22 cellular contexts compared by ENCODE assay signal in genomic region chr6:140438346-140438735, GRCh38.
DNase-seq lines count a peak whose midpoint lies in the region; ATAC-seq, FAIRE-seq and TF ChIP-seq lines count a peak whose summit lies in the region.
"Had no signal": no experiment of that assay in that cellular context is flagged by ENCODE, and none has a peak within 500 bp of the region (broad histone marks: within the 10 kb centered on the region; RNA-seq: fewer than 3 reads in every experiment).

No MANE protein-coding gene starts in this region.

- no TSS peak for BruUV-seq in endothelial cell of umbilical vein (replicated peaks; lab: Mats Ljungman, UMichigan)

- no peak for ATAC-seq in activated naive CD4-positive, alpha-beta T cell treated with anti-CD3 and anti-CD28 coated beads, Interleukin-2, amount 50 U/mL, for 72 hours
- no peak for ATAC-seq in HG03354 (IDR thresholded peaks at IDR 0.05; ENCODE audit: poor library complexity, severe bottlenecking, unreplicated experiment)
- ATAC-seq: left lobe of liver had no signal

- H3K4me3 ChIP-seq in endothelial cell of umbilical vein (replicated peaks in 1 of 3; ENCODE audit: insufficient read depth in 1 of 3, low read depth in 1 of 3, low read length in 3 of 3) (no peak overlapping the region), neural progenitor cell (no peak overlapping the region)
- H3K4me3 ChIP-seq: dorsolateral prefrontal cortex, stomach had no signal

- no peak overlapping the region for H3K27ac ChIP-seq in endothelial cell of umbilical vein (ENCODE audit: insufficient read depth, low read depth, low read length)
- no peak overlapping the region for H3K27ac ChIP-seq in neural progenitor cell
- H3K27ac ChIP-seq: dorsolateral prefrontal cortex, stomach had no signal

- peaks cover 16% of the 10 kb centered on the region for H3K36me3 Mint-ChIP-seq in neural progenitor cell
- H3K36me3 Mint-ChIP-seq in activated naive CD4-positive, alpha-beta T cell treated with anti-CD3 and anti-CD28 coated beads, Interleukin-2, amount 50 U/mL, for 72 hours, result no peaks in the 10 kb centered on the region
- H3K36me3 Mint-ChIP-seq: CD4-positive, CD25-positive, alpha-beta regulatory T cell had no signal

- H4K20me1 ChIP-seq in endothelial cell of umbilical vein (replicated peaks; ENCODE audit: control insufficient read depth, extremely low read depth, insufficient read depth, low read length) (no peaks in the 10 kb centered on the region), neural progenitor cell (ENCODE audit: low read depth) (no peaks in the 10 kb centered on the region)

- no peak for FAIRE-seq in endothelial cell of umbilical vein (lab: Jason Lieb, UNC)
- FAIRE-seq: small intestine had no signal

- H3K9me3 Mint-ChIP-seq in neural progenitor cell, result peaks cover 32% of the 10 kb centered on the region
- H3K9me3 Mint-ChIP-seq in activated naive CD4-positive, alpha-beta T cell treated with anti-CD3 and anti-CD28 coated beads, Interleukin-2, amount 50 U/mL, for 72 hours, result no peaks in the 10 kb centered on the region
- H3K9me3 Mint-ChIP-seq: activated CD4-positive, alpha-beta T cell treated with anti-CD3 and anti-CD28 coated beads, Interleukin-2, amount 10 ng/mL, durations not matched to agents 7 days and 5 days; activated T-helper 2 cell treated with anti-CD3 and anti-CD28 coated beads, Interferon-gamma antibody, Interleukin-2, Interleukin-4, amounts not matched to agents 10 μg/mL and 5 μg/mL and 100 μg/mL, durations not matched to agents 14 hours and 24 hours and 36 hours had no signal

- CTCF ChIA-PET in endothelial cell of umbilical vein (lab: Charles Lee), result interaction anchor here (1.6 kb wide), 1 partner anchor 1069 kb away, joined by 4 read pairs; no protein-coding TSS in a partner anchor

- no peaks in the 10 kb centered on the region for H3K4me1 ChIP-seq in endothelial cell of umbilical vein (ENCODE audit: control insufficient read depth, extremely low read depth, insufficient read depth, low read length)
- H3K4me1 ChIP-seq in neural progenitor cell, result peaks cover 31% of the 10 kb centered on the region
- H3K4me1 ChIP-seq: stomach had no signal

- H3K4me1 Mint-ChIP-seq in neural progenitor cell, result peaks cover 46% of the 10 kb centered on the region
- H3K4me1 Mint-ChIP-seq: activated CD4-positive, alpha-beta T cell treated with anti-CD3 and anti-CD28 coated beads, Interleukin-2, amount 10 ng/mL, durations not matched to agents 7 days and 5 days; CD4-positive, CD25-positive, alpha-beta regulatory T cell had no signal

- TF ChIP-seq CTCF in endothelial cell of umbilical vein (IDR thresholded peaks at IDR 0.05; ENCODE audit: extremely low read depth in 1 of 2, insufficient read depth in 1 of 2, low read depth in 1 of 2, low read length in 2 of 2), result no peak
- no peak for TF ChIP-seq CTCF in neural progenitor cell (IDR thresholded peaks at IDR 0.05)

- H3K27me3 Mint-ChIP-seq in neural progenitor cell (ENCODE audit: insufficient read depth, low read depth), result no peaks in the 10 kb centered on the region
- H3K27me3 Mint-ChIP-seq: activated CD4-positive, alpha-beta T cell treated with anti-CD3 and anti-CD28 coated beads, Interleukin-2, amount 10 ng/mL, durations not matched to agents 7 days and 5 days; CD4-positive, CD25-positive, alpha-beta regulatory T cell had no signal

- TF ChIP-seq POLR2A in endothelial cell of umbilical vein (IDR thresholded peaks at IDR 0.05; ENCODE audit: low read depth, low read length), result no peak

- dilution Hi-C loops in endothelial cell of umbilical vein (cut with MboI; ENCODE audit: extremely low pct_ligation_motif_present, low sequenced_read_pairs), result no loop called here

- no peaks in the 10 kb centered on the region for H3K27me3 ChIP-seq in endothelial cell of umbilical vein (ENCODE audit: control insufficient read depth in 2 of 2, insufficient read depth in 2 of 2, low read length in 2 of 2)
- H3K27me3 ChIP-seq in neural progenitor cell, result no peaks in the 10 kb centered on the region
- H3K27me3 ChIP-seq: dorsolateral prefrontal cortex, stomach had no signal

- intact Hi-C loops in endothelial cell of umbilical vein (cut with micrococcal nuclease), result no loop called here

- no peaks in the 10 kb centered on the region for H3K9me1 ChIP-seq in endothelial cell of umbilical vein (replicated peaks; ENCODE audit: control insufficient read depth, extremely low read depth, insufficient read depth, low read length)

- DNase-seq in EH (ENCODE audit: low read depth), result peak; percentile 58
- peak; percentile 75 for DNase-seq in M059J (ENCODE audit: low read depth)
- no peak for DNase-seq in endothelial cell of umbilical vein (ENCODE audit: low read depth, low spot score)
- DNase-seq in neural progenitor cell (ENCODE audit: low spot score), result no peak
- no peak for DNase-seq in SIG-M5 (lab: John Stamatoyannopoulos, UW)
- DNase-seq in NCI-H146 treated with DMSO at 0.1 percent for 48 hours (lab: John Stamatoyannopoulos, UW; ENCODE audit: unreplicated experiment), result no peak
- no peak for DNase-seq in activated naive CD4-positive, alpha-beta T cell treated with anti-CD3 and anti-CD28 coated beads, Interleukin-2, amount 50 U/mL, for 72 hours (ENCODE audit: low spot score in 2 of 2)
- DNase-seq: ACHN; activated CD4-positive, alpha-beta T cell treated with anti-CD3 and anti-CD28 coated beads, Interleukin-2, amount 10 ng/mL, durations not matched to agents 7 days and 5 days; CD4-positive, CD25-positive, alpha-beta regulatory T cell; DMS153; dorsolateral prefrontal cortex; NCI-H2029; NCI-H446 treated with DMSO at 0.1 percent for 48 hours; occipital lobe; RPMI8226; small intestine; stimulated activated CD4-positive, alpha-beta T cell treated with anti-CD3 and anti-CD28 coated beads, Interleukin-4, amount 100 ng/mL, for 24 hours; stomach had no signal

- peak overlapping the region; percentile 19 for H2AFZ ChIP-seq in endothelial cell of umbilical vein (ENCODE audit: low read depth, low read length)
- peak overlapping the region; percentile 5 for H2AFZ ChIP-seq in neural progenitor cell (replicated peaks)

- peaks cover 16% of the 10 kb centered on the region for H3F3A ChIP-seq in neural progenitor cell (ENCODE audit: low read depth)

- H3K4me2 ChIP-seq in endothelial cell of umbilical vein (ENCODE audit: insufficient read depth, low read length), result no peak overlapping the region
- no peak overlapping the region for H3K4me2 ChIP-seq in neural progenitor cell

- H3K79me2 ChIP-seq in endothelial cell of umbilical vein (ENCODE audit: control insufficient read depth, insufficient read depth, low read length) (no peaks in the 10 kb centered on the region), neural progenitor cell (ENCODE audit: low read depth) (no peaks in the 10 kb centered on the region)

- H3K9ac ChIP-seq in endothelial cell of umbilical vein (replicated peaks; ENCODE audit: extremely low read depth, insufficient read depth, low read length) (no peak overlapping the region), neural progenitor cell (no peak overlapping the region)

- peak overlapping the region; percentile 80 for H3K27ac Mint-ChIP-seq in neural progenitor cell
- H3K27ac Mint-ChIP-seq in activated naive CD4-positive, alpha-beta T cell treated with anti-CD3 and anti-CD28 coated beads, Interleukin-2, amount 50 U/mL, for 72 hours, result no peak overlapping the region
- H3K27ac Mint-ChIP-seq: activated CD4-positive, alpha-beta T cell treated with anti-CD3 and anti-CD28 coated beads, Interleukin-2, amount 10 ng/mL, durations not matched to agents 7 days and 5 days; activated T-helper 2 cell treated with anti-CD3 and anti-CD28 coated beads, Interferon-gamma antibody, Interleukin-2, Interleukin-4, amounts not matched to agents 10 μg/mL and 5 μg/mL and 100 μg/mL, durations not matched to agents 14 hours and 24 hours and 36 hours; CD4-positive, CD25-positive, alpha-beta regulatory T cell had no signal

- no peak overlapping the region for H3K4me3 Mint-ChIP-seq in neural progenitor cell
- H3K4me3 Mint-ChIP-seq: activated CD4-positive, alpha-beta T cell treated with anti-CD3 and anti-CD28 coated beads, Interleukin-2, amount 10 ng/mL, durations not matched to agents 7 days and 5 days; CD4-positive, CD25-positive, alpha-beta regulatory T cell had no signal

- H3K36me3 ChIP-seq in endothelial cell of umbilical vein (ENCODE audit: control insufficient read depth in 2 of 2, extremely low read depth in 1 of 2, insufficient read depth in 2 of 2, low read length in 2 of 2) (no peaks in the 10 kb centered on the region), neural progenitor cell (peaks cover 3% of the 10 kb centered on the region)
- H3K36me3 ChIP-seq: stomach had no signal

- POLR2A ChIA-PET in endothelial cell of umbilical vein (lab: Charles Lee), result no interaction called here

- H3K9me3 ChIP-seq in endothelial cell of umbilical vein (replicated peaks; ENCODE audit: control insufficient read depth, insufficient read depth, low read length) (no peaks in the 10 kb centered on the region), neural progenitor cell (ENCODE audit: low read depth) (no peaks in the 10 kb centered on the region)

TF ChIP-seq in endothelial cell of umbilical vein, 7 proteins besides CTCF, POLR2A, EP300 and RAD21:
- TF ChIP-seq MAX (IDR thresholded peaks at IDR 0.05; ENCODE audit: insufficient read depth, insufficient read length), result no peak
- TF ChIP-seq EZH2 (IDR thresholded peaks at IDR 0.05; ENCODE audit: borderline replicate concordance, low read depth, low read length, severe bottlenecking), result no peak
- TF ChIP-seq FOS (IDR thresholded peaks at IDR 0.05; ENCODE audit: borderline replicate concordance, insufficient read depth, low read length), result no peak
- no peak for TF ChIP-seq GATA2 (IDR thresholded peaks at IDR 0.05; ENCODE audit: insufficient read depth, insufficient read length, low read depth, low read length)
- TF ChIP-seq POLR2AphosphoS5 (IDR thresholded peaks at IDR 0.05; ENCODE audit: insufficient read depth, low read depth, low read length), result no peak
- TF ChIP-seq JUN (IDR thresholded peaks at IDR 0.05; ENCODE audit: borderline replicate concordance, insufficient read depth, insufficient read length, low read depth), result no peak
- no peak for TF ChIP-seq MYC (IDR thresholded peaks at IDR 0.05; ENCODE audit: low read depth, low read length)

Comparison
In these comparisons a context has a peak if more than half of its experiments do, and no peak if none do; other contexts are left out.
1. DNase-seq: peak in EH (single experiment) and M059J (single experiment); none in endothelial cell of umbilical vein (single experiment), neural progenitor cell (single experiment), SIG-M5 (single experiment), NCI-H146 treated with DMSO at 0.1 percent for 48 hours (single experiment) and activated naive CD4-positive, alpha-beta T cell treated with anti-CD3 and anti-CD28 coated beads, Interleukin-2, amount 50 U/mL, for 72 hours (0 of 2).